12 cellular contexts compared by ENCODE assay signal in genomic region chr7:113796557-113796956, GRCh38.
DNase-seq lines count a peak whose midpoint lies in the region; TF ChIP-seq lines count a peak whose summit lies in the region.
"Had no signal": no experiment of that assay in that cellular context is flagged by ENCODE, and none has a peak within 500 bp of the region (broad histone marks: within the 10 kb centered on the region; RNA-seq: fewer than 3 reads in every experiment).

No MANE protein-coding gene starts in this region.

- no peak overlapping the region for H3K27ac ChIP-seq in SK-N-MC
- H3K27ac ChIP-seq: pancreas had no signal

- no peaks in the 10 kb centered on the region for H3K36me3 Mint-ChIP-seq in mesothelial cell of epicardium
- H3K36me3 Mint-ChIP-seq: activated naive CD4-positive, alpha-beta T cell treated with anti-CD3 and anti-CD28 coated beads, Interleukin-2, amount 50 U/mL, for 72 hours had no signal

- DNase-seq in HS-5 (ENCODE audit: low read depth) (peak; percentile 63), SK-N-MC (ENCODE audit: low read depth, low spot score) (peak; percentile 64), fibroblast of peridontal ligament (ENCODE audit: extremely low read depth) (peak; percentile 76), stromal cell of bone marrow (ENCODE audit: low read depth) (peak; percentile 41), H7 (no peak), mesothelial cell of epicardium (ENCODE audit: low spot score in 2 of 2, unreplicated experiment in 2 of 2) (no peak)
- no peak for DNase-seq in stimulated activated CD4-positive, alpha-beta T cell treated with anti-CD3 and anti-CD28 coated beads, Interleukin-4, amount 100 ng/mL, for 1 hour
- DNase-seq: left colon, NCI-H1694, pancreas, Right ventricle myocardium superior had no signal

- no peaks in the 10 kb centered on the region for H3K27me3 ChIP-seq in H7 (ENCODE audit: control insufficient read depth, insufficient read depth, low read length)
- H3K27me3 ChIP-seq: pancreas had no signal

- H3K36me3 ChIP-seq in SK-N-MC (ENCODE audit: insufficient read depth, low read length) (no peaks in the 10 kb centered on the region), H7 (replicated peaks; ENCODE audit: control insufficient read depth, insufficient read depth, low read length) (no peaks in the 10 kb centered on the region)
- H3K36me3 ChIP-seq: pancreas had no signal

- peaks cover 9% of the 10 kb centered on the region for H3K27me3 Mint-ChIP-seq in mesothelial cell of epicardium (ENCODE audit: low read depth)

- H3K9me3 Mint-ChIP-seq in mesothelial cell of epicardium: peaks cover 11% of the 10 kb centered on the region

- H3K4me3 ChIP-seq in SK-N-MC (no peak overlapping the region), H7 (ENCODE audit: insufficient read depth, low read depth, low read length) (no peak overlapping the region)
- H3K4me3 ChIP-seq: pancreas had no signal

- H3K27ac Mint-ChIP-seq in mesothelial cell of epicardium: no peak overlapping the region
- H3K27ac Mint-ChIP-seq: activated naive CD4-positive, alpha-beta T cell treated with anti-CD3 and anti-CD28 coated beads, Interleukin-2, amount 50 U/mL, for 72 hours had no signal

- H3K9ac ChIP-seq in SK-N-MC (ENCODE audit: insufficient read length): no peak overlapping the region

- peaks cover 16% of the 10 kb centered on the region for H3K4me1 Mint-ChIP-seq in mesothelial cell of epicardium

- no peak overlapping the region for H3K4me3 Mint-ChIP-seq in mesothelial cell of epicardium

- TF ChIP-seq CTCF in mesothelial cell of epicardium (IDR thresholded peaks at IDR 0.05; ENCODE audit: unreplicated experiment): no peak

- no peaks in the 10 kb centered on the region for H3K9me3 ChIP-seq in SK-N-MC (ENCODE audit: low read depth, low read length)
- H3K9me3 ChIP-seq: pancreas had no signal

Comparison
In these comparisons a context has a peak if more than half of its experiments do, and no peak if none do; other contexts are left out.
1. DNase-seq: peak in HS-5 (single experiment), SK-N-MC (single experiment), fibroblast of peridontal ligament (single experiment) and stromal cell of bone marrow (single experiment); none in stimulated activated CD4-positive, alpha-beta T cell treated with anti-CD3 and anti-CD28 coated beads, Interleukin-4, amount 100 ng/mL, for 1 hour (single experiment), H7 (single experiment) and mesothelial cell of epicardium (0 of 2).